1 cellular context compared by ENCODE assay signal in genomic region chr1:228107636-228108035, GRCh38.
TF ChIP-seq lines count a peak whose summit lies in the region.

No MANE protein-coding gene starts in this region.

TF ChIP-seq in GM12878, 131 proteins besides CTCF, POLR2A, EP300 and RAD21:
- no peak for TF ChIP-seq HDAC6 (IDR thresholded peaks at IDR 0.05; ENCODE audit: unreplicated experiment)
- TF ChIP-seq CBX5 (IDR thresholded peaks at IDR 0.05; ENCODE audit: low read depth), result no peak
- no peak for TF ChIP-seq POU2F2 (IDR thresholded peaks at IDR 0.05; ENCODE audit: borderline replicate concordance, low read depth, low read length)
- TF ChIP-seq IRF5 (IDR thresholded peaks at IDR 0.05; ENCODE audit: borderline replicate concordance), result no peak
- TF ChIP-seq CHD1 (IDR thresholded peaks at IDR 0.05; ENCODE audit: low read depth, low read length), result no peak
- TF ChIP-seq RELB (IDR thresholded peaks at IDR 0.05; ENCODE audit: low read depth), result no peak
- no peak for TF ChIP-seq IKZF1 (conservative IDR thresholded peaks at IDR 0.05)
- no peak for TF ChIP-seq ZNF687 (IDR thresholded peaks at IDR 0.05)
- no peak for TF ChIP-seq JUND (IDR thresholded peaks at IDR 0.05; ENCODE audit: low read depth, low read length)
